Comparison of ENCODE assay signal across 9 cellular contexts in the genomic region with DNA sequence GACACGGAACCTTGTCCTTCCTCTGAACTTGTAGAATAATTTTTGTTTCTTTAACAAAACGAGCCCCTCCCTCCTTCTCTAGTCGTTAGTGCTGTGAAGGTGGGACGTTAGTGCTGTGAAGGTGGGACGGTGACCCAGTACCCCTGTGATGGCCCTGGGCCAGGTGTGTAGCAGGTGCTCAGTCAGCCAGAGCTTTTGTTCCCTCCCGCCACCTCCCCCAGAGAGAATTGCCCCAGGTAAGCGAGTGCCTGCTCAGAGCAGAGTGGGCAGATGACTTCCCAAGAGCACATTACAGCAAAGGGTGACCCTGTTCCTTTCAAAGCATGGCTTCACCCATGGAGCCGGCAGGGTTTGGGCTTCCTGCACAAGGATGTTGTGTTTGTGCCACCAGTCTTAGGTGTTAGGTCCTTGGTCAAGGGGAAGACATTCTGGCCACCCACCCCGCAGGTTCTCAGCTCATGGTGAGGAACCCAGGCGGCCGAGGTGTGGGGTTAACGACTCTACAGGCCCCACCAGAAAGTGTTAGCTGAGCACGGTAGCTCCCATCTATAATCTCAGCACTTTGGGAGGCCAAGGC. TPM values are rescaled to one million over a fixed set of nuclear protein-coding genes. Genes with fewer than 3 reads are reported as not detected.
A peak's percentile ranks its signal among the peaks of the same experiment; 100 is the strongest.
DNase-seq lines count a peak whose midpoint lies in the region; ATAC-seq lines count a peak whose summit lies in the region.
"Had no signal": no experiment of that assay in that cellular context is flagged by ENCODE, and none has a peak within 500 bp of the region (broad histone marks: within the 10 kb centered on the region; RNA-seq: fewer than 3 reads in every experiment).

No MANE protein-coding gene starts in this region.

- H3K27ac ChIP-seq in effector memory CD4-positive, alpha-beta T cell (ENCODE audit: insufficient read depth, low read length, poor library complexity, severe bottlenecking), result peak overlapping the region; percentile 93
- H3K27ac ChIP-seq in skeletal muscle tissue (ENCODE audit: low read depth, low read length), result peak overlapping the region; percentile 91
- H3K27ac ChIP-seq: foreskin keratinocyte had no signal

- no peaks in the 10 kb centered on the region for H3K27me3 ChIP-seq in effector memory CD4-positive, alpha-beta T cell (replicated peaks; ENCODE audit: control insufficient read depth, insufficient read depth, low read length, poor library complexity, severe bottlenecking)
- H3K27me3 ChIP-seq in skeletal muscle tissue (ENCODE audit: control insufficient read depth in 3 of 3, insufficient read depth in 3 of 3, low read length in 3 of 3), result no peaks in the 10 kb centered on the region
- H3K27me3 ChIP-seq: foreskin keratinocyte had no signal

- H3K9ac ChIP-seq in skeletal muscle tissue (ENCODE audit: low read depth in 1 of 3, low read length in 3 of 3), result peak overlapping the region in 2 of 3 donors; percentile 61 to 73

- no peaks in the 10 kb centered on the region for H3K9me3 ChIP-seq in effector memory CD4-positive, alpha-beta T cell (ENCODE audit: control insufficient read depth, low read length)
- H3K9me3 ChIP-seq in skeletal muscle tissue (ENCODE audit: control insufficient read depth in 3 of 3, low read length in 3 of 3), result no peaks in the 10 kb centered on the region

- H3K4me1 ChIP-seq in effector memory CD4-positive, alpha-beta T cell (ENCODE audit: control insufficient read depth, insufficient read depth, low read length, poor library complexity, severe bottlenecking), result peaks cover 72% of the 10 kb centered on the region
- H3K4me1 ChIP-seq in skeletal muscle tissue (ENCODE audit: control insufficient read depth in 3 of 3, insufficient read depth in 3 of 3, low read length in 3 of 3), result peaks cover 70 to 83% (median 82%) of the 10 kb centered on the region in 3 donors

- DNase-seq in NCI-H69 (lab: John Stamatoyannopoulos, UW) (peak; percentile 36), activated gamma-delta T cell treated with Interleukin-2 at 50 U/mL for 16 hours (no peak)
- no peak for DNase-seq in effector memory CD4-positive, alpha-beta T cell
- DNase-seq: foreskin keratinocyte, NCI-H774 had no signal

- peak overlapping the region; percentile 30; the same call in 1 of the 2 replicates for H3K4me3 ChIP-seq in GM08714 (ENCODE audit: low read length)
- peak overlapping the region; percentile 16 for H3K4me3 ChIP-seq in effector memory CD4-positive, alpha-beta T cell (ENCODE audit: insufficient read depth, low read depth, low read length, poor library complexity, severe bottlenecking)
- peak overlapping the region in 1 of 3 donors; percentile 6 for H3K4me3 ChIP-seq in skeletal muscle tissue (ENCODE audit: low read length in 3 of 3)

- no peaks in the 10 kb centered on the region for H3K36me3 ChIP-seq in effector memory CD4-positive, alpha-beta T cell (ENCODE audit: control insufficient read depth, insufficient read depth, low read length)
- H3K36me3 ChIP-seq in skeletal muscle tissue (ENCODE audit: control insufficient read depth in 3 of 3, insufficient read depth in 3 of 3, low read length in 3 of 3), result no peaks in the 10 kb centered on the region

- ATAC-seq in GM21737 (IDR thresholded peaks at IDR 0.05; ENCODE audit: unreplicated experiment) (no peak), HG02885 (IDR thresholded peaks at IDR 0.05; ENCODE audit: poor library complexity, unreplicated experiment) (no peak)

RNA-seq across cellular contexts. Expression of gene SLC6A6, which starts 30.7 kb away (rescaled TPM):
- total RNA-seq in skeletal muscle tissue, result 5.7 TPM
